8 cellular contexts compared by ENCODE assay signal in the genomic region with DNA sequence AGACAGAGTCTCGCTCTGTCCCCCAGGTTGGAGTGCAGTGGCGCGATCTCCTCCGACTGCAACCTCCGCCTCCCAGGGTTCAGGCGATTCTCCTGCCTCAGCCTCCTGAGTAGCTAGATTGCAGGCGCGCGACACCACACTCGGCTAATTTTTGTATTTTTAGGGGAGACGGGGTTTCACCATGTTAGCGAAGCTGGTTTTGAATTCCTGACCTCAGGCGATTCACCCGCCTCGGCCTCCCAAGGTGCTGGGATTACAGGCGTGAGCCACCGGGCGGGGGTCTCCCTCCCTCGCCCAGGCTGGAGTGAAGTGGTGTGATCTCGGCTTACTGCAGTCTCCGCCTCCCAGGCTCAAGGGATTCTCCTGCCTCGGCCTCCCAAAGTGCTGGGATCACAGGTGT. TPM values are rescaled to one million over a fixed set of nuclear protein-coding genes. Genes with fewer than 3 reads are reported as not detected.
DNase-seq lines count a peak whose midpoint lies in the region; ATAC-seq and TF ChIP-seq lines count a peak whose summit lies in the region.
"Not testable (repeated sequence)": the region's sequence is repeated elsewhere in the genome, so short reads cannot be mapped to it uniquely, and the experiment has no call there.

No MANE protein-coding gene starts in this region.

- peak overlapping the region; percentile 82 for H3K4me3 ChIP-seq in BLaER1
- peak overlapping the region; percentile 90 for H3K4me3 ChIP-seq in HL-60 (replicated peaks; ENCODE audit: insufficient read depth, low read length)
- peak overlapping the region in 8 of 10 donors; percentile 13 to 99 (median 90) for H3K4me3 ChIP-seq in heart right ventricle
- peak overlapping the region; percentile 97 for H3K4me3 ChIP-seq in naive thymus-derived CD4-positive, alpha-beta T cell (ENCODE audit: low read length)

- H4K20me1 ChIP-seq in BLaER1: peaks cover 43% of the 10 kb centered on the region; the same call in 1 of the 2 replicates

- H3K27ac ChIP-seq in BLaER1 (peak overlapping the region; percentile 96), HL-60 (replicated peaks) (peak overlapping the region; percentile 48), heart right ventricle (peak overlapping the region in 7 of 10 donors; percentile 11 to 98 (median 95))
- H3K27ac ChIP-seq in naive thymus-derived CD4-positive, alpha-beta T cell (ENCODE audit: low read depth, low read length): peak overlapping the region; percentile 30

- not testable (repeated sequence) for H3K9me3 ChIP-seq in BLaER1; heart right ventricle; naive thymus-derived CD4-positive, alpha-beta T cell (ENCODE audit: control insufficient read depth in 2 of 3, low read length in 3 of 3)

- peaks cover 45% of the 10 kb centered on the region for H3K4me1 Mint-ChIP-seq in activated T-cell treated with anti-CD3 and anti-CD28 coated beads, Interleukin-2, amount 50 U/mL, for 4 hours (ENCODE audit: low read depth)
- peaks cover 33% of the 10 kb centered on the region for H3K4me1 Mint-ChIP-seq in chondrocyte (ENCODE audit: low read depth)
- H3K4me1 Mint-ChIP-seq in naive thymus-derived CD4-positive, alpha-beta T cell: peaks cover 9 to 67% (median 53%) of the 10 kb centered on the region in 7 donors
- H3K4me1 Mint-ChIP-seq in stimulated activated effector memory CD8-positive, alpha-beta T cell treated with anti-CD3 and anti-CD28 coated beads, Interleukin-12 subunit alpha, Interleukin-12 subunit beta, amount 100 ng/mL, for 72 hours: peaks cover 42% of the 10 kb centered on the region

- intact Hi-C loops in heart right ventricle (cut with DNase I): loop anchor here in 2 of 10 donors (5.0 to 10.0 kb wide), 2 partner anchors 50 to 643 kb away; a partner anchor contains a TSS
- intact Hi-C loops in naive thymus-derived CD4-positive, alpha-beta T cell (cut with micrococcal nuclease): loop anchor here (2.0 to 10.0 kb wide), 9 partner anchors 90 to 1993 kb away; a partner anchor contains a TSS

- not testable (repeated sequence) for H3K27me3 ChIP-seq in BLaER1; HL-60 (ENCODE audit: insufficient read depth, poor library complexity, severe bottlenecking); heart right ventricle; naive thymus-derived CD4-positive, alpha-beta T cell (ENCODE audit: control insufficient read depth in 2 of 2, insufficient read depth in 2 of 2, low read length in 2 of 2)

- not testable (repeated sequence) for H3K27me3 Mint-ChIP-seq in activated T-cell treated with anti-CD3 and anti-CD28 coated beads, Interleukin-2, amount 50 U/mL, for 4 hours (ENCODE audit: low read depth); chondrocyte (ENCODE audit: low read depth); naive thymus-derived CD4-positive, alpha-beta T cell

- not testable (repeated sequence) for DNase-seq in HL-60 (ENCODE audit: low read depth in 1 of 2, low spot score in 1 of 2); activated T-cell treated with anti-CD3 and anti-CD28 coated beads, Interleukin-2, amount 50 U/mL, for 4 hours; chondrocyte (ENCODE audit: low spot score); heart right ventricle; naive thymus-derived CD4-positive, alpha-beta T cell; stimulated activated effector memory CD8-positive, alpha-beta T cell treated with anti-CD3 and anti-CD28 coated beads, Interleukin-12 subunit alpha, Interleukin-12 subunit beta, amount 100 ng/mL, for 72 hours (ENCODE audit: low spot score in 2 of 2)
- peak; percentile 7 for DNase-seq in RPMI7951 (ENCODE audit: low read depth)

- peak overlapping the region; percentile 94 for H3K4me3 Mint-ChIP-seq in activated T-cell treated with anti-CD3 and anti-CD28 coated beads, Interleukin-2, amount 50 U/mL, for 4 hours
- peak overlapping the region; percentile 89 for H3K4me3 Mint-ChIP-seq in chondrocyte (ENCODE audit: unreplicated experiment)
- H3K4me3 Mint-ChIP-seq in naive thymus-derived CD4-positive, alpha-beta T cell: peak overlapping the region; percentile 90 to 99 (median 96)
- H3K4me3 Mint-ChIP-seq in stimulated activated effector memory CD8-positive, alpha-beta T cell treated with anti-CD3 and anti-CD28 coated beads, Interleukin-12 subunit alpha, Interleukin-12 subunit beta, amount 100 ng/mL, for 72 hours: peak overlapping the region; percentile 90

- H3K36me3 ChIP-seq in BLaER1 (peaks cover 30% of the 10 kb centered on the region), heart right ventricle (peaks cover 0 to 16% (median 4%) of the 10 kb centered on the region in 9 donors)
- peaks cover 0 to 14% (median 2%) of the 10 kb centered on the region in 3 experiments for H3K36me3 ChIP-seq in naive thymus-derived CD4-positive, alpha-beta T cell (ENCODE audit: control insufficient read depth in 2 of 3, insufficient read depth in 3 of 3, low read length in 3 of 3)

- peak overlapping the region; percentile 90 for H3K9ac ChIP-seq in BLaER1

- POLR2A ChIA-PET in naive thymus-derived CD4-positive, alpha-beta T cell (lab: Charles Lee): interaction anchor here (1.5 kb wide), 1 partner anchor 13 kb away, joined by 5 read pairs; no protein-coding TSS in a partner anchor

- ATAC-seq in activated T-cell treated with anti-CD3 and anti-CD28 coated beads, Interleukin-2, amount 50 U/mL, for 4 hours; heart right ventricle; naive thymus-derived CD4-positive, alpha-beta T cell; stimulated activated effector memory CD8-positive, alpha-beta T cell treated with anti-CD3 and anti-CD28 coated beads, Interleukin-12 subunit alpha, Interleukin-12 subunit beta, amount 100 ng/mL, for 72 hours: not testable (repeated sequence)

- H3K9me3 Mint-ChIP-seq in activated T-cell treated with anti-CD3 and anti-CD28 coated beads, Interleukin-2, amount 50 U/mL, for 4 hours; chondrocyte (ENCODE audit: low read depth); naive thymus-derived CD4-positive, alpha-beta T cell; stimulated activated effector memory CD8-positive, alpha-beta T cell treated with anti-CD3 and anti-CD28 coated beads, Interleukin-12 subunit alpha, Interleukin-12 subunit beta, amount 100 ng/mL, for 72 hours: not testable (repeated sequence)

- peaks cover 10% of the 10 kb centered on the region for H3K36me3 Mint-ChIP-seq in activated T-cell treated with anti-CD3 and anti-CD28 coated beads, Interleukin-2, amount 50 U/mL, for 4 hours (ENCODE audit: insufficient read depth)
- not testable (repeated sequence) for H3K36me3 Mint-ChIP-seq in chondrocyte (ENCODE audit: low read depth)
- peaks cover 0 to 14% (median 11%) of the 10 kb centered on the region in 5 donors for H3K36me3 Mint-ChIP-seq in naive thymus-derived CD4-positive, alpha-beta T cell
- peaks cover 32% of the 10 kb centered on the region for H3K36me3 Mint-ChIP-seq in stimulated activated effector memory CD8-positive, alpha-beta T cell treated with anti-CD3 and anti-CD28 coated beads, Interleukin-12 subunit alpha, Interleukin-12 subunit beta, amount 100 ng/mL, for 72 hours

- peaks cover 36% of the 10 kb centered on the region for H3K4me1 ChIP-seq in BLaER1
- H3K4me1 ChIP-seq in heart right ventricle: peaks cover 0 to 41% (median 35%) of the 10 kb centered on the region in 9 donors
- peaks cover 12 to 16% of the 10 kb centered on the region in 2 donors for H3K4me1 ChIP-seq in naive thymus-derived CD4-positive, alpha-beta T cell (ENCODE audit: control insufficient read depth in 2 of 2, insufficient read depth in 2 of 2, low read length in 2 of 2)

- peak overlapping the region; percentile 94 for H3K4me2 ChIP-seq in BLaER1

- CTCF ChIA-PET in naive thymus-derived CD4-positive, alpha-beta T cell (lab: Charles Lee): not testable (repeated sequence)

- TF ChIP-seq CTCF in HL-60 (IDR thresholded peaks at IDR 0.05; ENCODE audit: insufficient read depth, low read length); chondrocyte (IDR thresholded peaks at IDR 0.05); heart right ventricle (IDR thresholded peaks at IDR 0.05): not testable (repeated sequence)

- 77 to 82% methylated on average over 22 of the region's 22 CpGs for WGBS in heart right ventricle, 2 donors

- H3K27ac Mint-ChIP-seq in chondrocyte (ENCODE audit: unreplicated experiment): peak overlapping the region; percentile 99
- H3K27ac Mint-ChIP-seq in naive thymus-derived CD4-positive, alpha-beta T cell: peak overlapping the region in 8 of 9 donors; percentile 53 to 95 (median 87)
- not testable (repeated sequence) for H3K27ac Mint-ChIP-seq in stimulated activated effector memory CD8-positive, alpha-beta T cell treated with anti-CD3 and anti-CD28 coated beads, Interleukin-12 subunit alpha, Interleukin-12 subunit beta, amount 100 ng/mL, for 72 hours

RNA-seq across cellular contexts. Expression of a gene that starts 1.5 kb away (rescaled TPM):
- total RNA-seq in RPMI7951 (2014; rRNA removed; shearing (Covaris generic)): 23.1 and 23.8 TPM in 2 replicates
- 10 to 100 TPM; 13.1 to 14.8 (median 13.6) TPM for total RNA-seq in activated T-cell treated with anti-CD3 and anti-CD28 coated beads, Interleukin-2, amount 50 U/mL, for 4 hours
- total RNA-seq in chondrocyte (24.7 to 29.3 TPM (median 28.3 TPM) in 3 replicates), heart right ventricle (10 to 100 TPM; 12.9 to 24.8 (median 18.4) TPM)
- polyA plus RNA-seq in heart right ventricle: 1 to 10 TPM; 2.6 to 6.4 TPM
- total RNA-seq in naive thymus-derived CD4-positive, alpha-beta T cell: 10 to 100 TPM; 33.4 to 52.3 (median 39.1) TPM
- 1 to 10 TPM; 5.9 to 8.4 TPM for polyA plus RNA-seq in naive thymus-derived CD4-positive, alpha-beta T cell

RNA-seq across cellular contexts. Expression of a gene that starts 12.7 kb away (rescaled TPM):
- 137 and 150 TPM in 2 replicates for total RNA-seq in RPMI7951 (2014; rRNA removed; shearing (Covaris generic))
- total RNA-seq in activated T-cell treated with anti-CD3 and anti-CD28 coated beads, Interleukin-2, amount 50 U/mL, for 4 hours: 10 to 100 TPM in 1 of 3 donors, 1 to 10 TPM in 2; 9.7 to 10.5 (median 9.9) TPM
- 68.5 to 78.2 TPM (median 75.9 TPM) in 3 replicates for total RNA-seq in chondrocyte
- total RNA-seq in heart right ventricle: 10 to 100 TPM; 18.5 to 71.3 (median 32.0) TPM
- polyA plus RNA-seq in heart right ventricle: 10 to 100 TPM; 15.3 to 20.6 TPM
- total RNA-seq in naive thymus-derived CD4-positive, alpha-beta T cell: 10 to 100 TPM in 4 of 5 experiments, 1 to 10 TPM in 1; 5.0 to 26.4 (median 20.4) TPM
- 1 to 10 TPM; 1.8 to 3.9 TPM for polyA plus RNA-seq in naive thymus-derived CD4-positive, alpha-beta T cell

Comparison
In these comparisons a context has a peak if more than half of its experiments do, and no peak if none do; other contexts are left out.
1. H3K27ac ChIP-seq: peak in every context shown above with its lines; median percentile 96 in BLaER1; 95 in heart right ventricle; 48 in HL-60; 30 in naive thymus-derived CD4-positive, alpha-beta T cell.